Comparison of ENCODE assay signal across 1 cellular context in genomic region chr9:105216440-105217178, GRCh38.
A peak's percentile ranks its signal among the peaks of the same experiment; 100 is the strongest.
TF ChIP-seq lines count a peak whose summit lies in the region.

No MANE protein-coding gene starts in this region.

TF ChIP-seq in HepG2, 621 proteins besides CTCF, POLR2A, EP300 and RAD21 (continued from another document):
- TF ChIP-seq ZNF646 (CRISPR knock-in tag; IDR thresholded peaks at IDR 0.05) (peak; percentile 32; the same call in 1 of the 2 replicates), ATRX (CRISPR knock-in tag; IDR thresholded peaks at IDR 0.05; ENCODE audit: borderline replicate concordance) (no peak), IKZF4 (CRISPR knock-in tag; IDR thresholded peaks at IDR 0.05; ENCODE audit: borderline replicate concordance, low read depth, not compliant biosample characterization) (no peak), TCF7 (IDR thresholded peaks at IDR 0.05; ENCODE audit: low read depth) (no peak), GFI1 (CRISPR knock-in tag; IDR thresholded peaks at IDR 0.05; ENCODE audit: borderline replicate concordance) (no peak), MBNL3 (CRISPR knock-in tag; conservative IDR thresholded peaks at IDR 0.05) (no peak), ZBTB2 (CRISPR knock-in tag; IDR thresholded peaks at IDR 0.05; ENCODE audit: low read depth) (no peak), ZNF431 (CRISPR knock-in tag; IDR thresholded peaks at IDR 0.05; ENCODE audit: borderline replicate concordance, low read depth) (no peak), TGIF2 (CRISPR knock-in tag; IDR thresholded peaks at IDR 0.05) (no peak), DNMT3B (CRISPR knock-in tag; conservative IDR thresholded peaks at IDR 0.05) (no peak), ASH2L (IDR thresholded peaks at IDR 0.05; ENCODE audit: insufficient read length, low read depth, low read length) (no peak), MED1 (CRISPR knock-in tag; IDR thresholded peaks at IDR 0.05) (no peak), HDAC2 (CRISPR knock-in tag; IDR thresholded peaks at IDR 0.05) (no peak), CENPBD1 (CRISPR knock-in tag; IDR thresholded peaks at IDR 0.05; ENCODE audit: borderline replicate concordance, low read depth) (no peak), SALL1 (CRISPR knock-in tag; IDR thresholded peaks at IDR 0.05) (0 out of 2 replicates have a peak, but pooled peaks have one; percentile 33), RFXANK (CRISPR knock-in tag; IDR thresholded peaks at IDR 0.05) (no peak), ZNF503 (CRISPR knock-in tag; IDR thresholded peaks at IDR 0.05) (no peak), ZNF234 (CRISPR knock-in tag; conservative IDR thresholded peaks at IDR 0.05) (no peak), SIX4 (CRISPR knock-in tag; IDR thresholded peaks at IDR 0.05) (no peak), SP140L (CRISPR knock-in tag; IDR thresholded peaks at IDR 0.05; ENCODE audit: borderline replicate concordance) (no peak), SOX5 (CRISPR knock-in tag; IDR thresholded peaks at IDR 0.05; ENCODE audit: borderline replicate concordance) (peak; percentile 59; the same call in 1 of the 2 replicates), SOX13 (IDR thresholded peaks at IDR 0.05) (no peak), SOX13 (CRISPR knock-in tag; conservative IDR thresholded peaks at IDR 0.05 in 1 of 2, IDR thresholded peaks at IDR 0.05 in 1 of 2) (peak in 1 of 2 experiments; percentile 80; a peak in 2 of 4 replicates), ARID5B (CRISPR knock-in tag; IDR thresholded peaks at IDR 0.05) (peak; percentile 27), ZNF576 (CRISPR knock-in tag; IDR thresholded peaks at IDR 0.05) (no peak), ZNF225 (CRISPR knock-in tag; IDR thresholded peaks at IDR 0.05) (no peak), NFKBIZ (CRISPR knock-in tag; IDR thresholded peaks at IDR 0.05) (no peak), SETDB1 (CRISPR knock-in tag; IDR thresholded peaks at IDR 0.05; ENCODE audit: borderline replicate concordance) (no peak), MIXL1 (CRISPR knock-in tag; IDR thresholded peaks at IDR 0.05) (no peak), HMG20A (CRISPR knock-in tag; IDR thresholded peaks at IDR 0.05; ENCODE audit: borderline replicate concordance) (no peak), SRSF1 (optimal IDR thresholded peaks at IDR 0.05; ENCODE audit: low read depth, low read length) (no peak), TBL1XR1 (IDR thresholded peaks at IDR 0.05; ENCODE audit: borderline replicate concordance, low read length, partially characterized antibody) (no peak), ZNF276 (CRISPR knock-in tag; IDR thresholded peaks at IDR 0.05; ENCODE audit: low read depth) (no peak), RAD51 (IDR thresholded peaks at IDR 0.05; ENCODE audit: borderline replicate concordance) (no peak), MED13 (CRISPR knock-in tag; IDR thresholded peaks at IDR 0.05) (no peak), ZFYVE20 (CRISPR knock-in tag; IDR thresholded peaks at IDR 0.05; ENCODE audit: borderline replicate concordance, low read depth) (no peak), SIN3B (IDR thresholded peaks at IDR 0.05; ENCODE audit: low read length) (no peak), GLMP (CRISPR knock-in tag; IDR thresholded peaks at IDR 0.05; ENCODE audit: borderline replicate concordance) (no peak), HNRNPLL (IDR thresholded peaks at IDR 0.05; ENCODE audit: low read depth, low read length, poor library complexity, severe bottlenecking) (no peak), SP1 (IDR thresholded peaks at IDR 0.05) (no peak), SP1 (CRISPR knock-in tag; IDR thresholded peaks at IDR 0.05) (no peak), HNF4A (CRISPR knock-in tag; IDR thresholded peaks at IDR 0.05) (peak; percentile 71), SOX6 (IDR thresholded peaks at IDR 0.05) (no peak), SOX6 (CRISPR knock-in tag; IDR thresholded peaks at IDR 0.05) (peak; percentile 55), TCF7L2 (IDR thresholded peaks at IDR 0.05; ENCODE audit: low read depth, low read length) (no peak)
